ENCODE assay signal across 8 cellular contexts in the genomic region with DNA sequence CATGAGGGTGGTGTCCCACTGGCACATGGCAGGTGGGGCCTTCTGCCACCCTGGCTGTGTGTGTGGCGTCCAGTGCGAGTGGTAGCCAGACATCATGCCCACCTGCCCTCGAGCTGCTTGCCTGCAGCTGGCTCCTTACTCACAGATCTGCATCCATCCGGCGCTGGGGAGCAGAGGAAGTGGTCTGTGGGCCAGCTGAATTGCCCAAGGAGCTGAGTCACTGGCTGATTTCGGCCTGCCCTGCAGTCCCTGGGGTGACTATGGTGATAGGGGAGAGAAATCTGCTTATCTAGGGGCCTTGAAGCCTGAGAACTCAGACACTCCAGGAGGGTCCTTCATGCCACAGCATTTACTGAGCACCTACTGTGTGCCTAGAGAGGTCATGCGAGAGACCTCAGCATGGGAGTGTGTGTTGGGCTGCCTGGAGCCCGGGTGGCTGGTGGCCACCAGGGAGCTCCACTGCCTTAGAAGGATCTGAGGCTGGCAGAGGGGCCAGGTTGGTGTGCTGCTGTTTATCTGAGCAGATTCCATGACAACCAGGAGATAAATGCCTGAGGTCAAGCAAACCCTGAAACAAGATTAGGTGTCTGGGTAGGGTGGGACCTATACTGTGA. TPM values are rescaled to one million over a fixed set of nuclear protein-coding genes. Genes with fewer than 3 reads are reported as not detected.
DNase-seq lines count a peak whose midpoint lies in the region; ATAC-seq and TF ChIP-seq lines count a peak whose summit lies in the region.

No MANE protein-coding gene starts in this region.

- H3K36me3 ChIP-seq in breast epithelium (no peaks in the 10 kb centered on the region), left lung (peaks cover 0 to 9% of the 10 kb centered on the region in 2 donors)

- in situ Hi-C loops in Caki2 (cut with HindIII; ENCODE audit: low pct_unique_long_range_greater_than_20kb, low sequenced_read_pairs), result no loop called here

- no peaks in the 10 kb centered on the region for H3K27me3 ChIP-seq in breast epithelium
- H3K27me3 ChIP-seq in left lung, result no peaks in the 10 kb centered on the region

- H3K27ac ChIP-seq in breast epithelium, result peak overlapping the region; percentile 81 to 84
- peak overlapping the region; percentile 89 to 96 for H3K27ac ChIP-seq in left lung

- no peak for TF ChIP-seq POLR2A in breast epithelium (IDR thresholded peaks at IDR 0.05)

- DNase-seq in Caki2 (ENCODE audit: low read depth) (peak; percentile 18), UCSD-AML1 (lab: John Stamatoyannopoulos, UW; ENCODE audit: unreplicated experiment) (peak; percentile 86), breast epithelium (ENCODE audit: low spot score in 2 of 2) (no peak), left lung (peak; percentile 89 to 95), globus pallidus (ENCODE audit: low spot score) (no peak)
- DNase-seq in Jurkat, Clone E6-1 (ENCODE audit: low read depth, low spot score), result peak; percentile 87
- DNase-seq in stimulated activated CD8-positive, alpha-beta memory T cell treated with anti-CD3 and anti-CD28 coated beads, Interleukin-7, amount 100 ng/mL, for 4 hours (ENCODE audit: low read depth in 2 of 2), result peak; percentile 41 to 64

- intact Hi-C loops in breast epithelium (cut with DNase I; ENCODE audit: low total_unique reads), result loop anchor here (5.0 kb wide), 1 partner anchor 61 kb away; no protein-coding TSS in a partner anchor
- intact Hi-C loops in left lung (cut with DNase I), result no loop called here

- ATAC-seq in GM21423 (IDR thresholded peaks at IDR 0.05; ENCODE audit: unreplicated experiment), result peak; percentile 52
- peak; percentile 66 for ATAC-seq in left lung

- H3K4me1 ChIP-seq in breast epithelium, result peaks cover 15 to 24% of the 10 kb centered on the region in 2 donors
- H3K4me1 ChIP-seq in left lung, result peaks cover 53 to 100% of the 10 kb centered on the region in 2 donors

- peak in 1 of 3 donors; percentile 18 for TF ChIP-seq CTCF in breast epithelium (IDR thresholded peaks at IDR 0.05)
- no peak for TF ChIP-seq CTCF in left lung (IDR thresholded peaks at IDR 0.05)

- peak overlapping the region; percentile 37 for H3K4me3 ChIP-seq in Jurkat, Clone E6-1 (ENCODE audit: low read length)
- H3K4me3 ChIP-seq in breast epithelium (peak overlapping the region in 1 of 3 donors; percentile 19), left lung (peak overlapping the region in 1 of 2 donors; percentile 30)

- H3K9me3 ChIP-seq in breast epithelium (no peaks in the 10 kb centered on the region), left lung (no peaks in the 10 kb centered on the region)

RNA-seq across cellular contexts. Expression of a gene that starts 57.1 kb away (rescaled TPM):
- total RNA-seq in Caki2 (2014; rRNA removed; shearing (Covaris generic); ENCODE audit: low replicate concordance), result 19.7 and 36.8 TPM in 2 replicates
- 5.4 TPM for polyA plus RNA-seq in Jurkat, Clone E6-1 (2012; ENCODE audit: insufficient read depth, insufficient read length)
- total RNA-seq in breast epithelium (10 to 100 TPM in 2 of 3 donors, 1 to 10 TPM in 1; 6.6 to 31.5 (median 23.3) TPM), left lung (10 to 100 TPM in 1 of 2 donors, 1 to 10 TPM in 1; 9.5 to 10.4 TPM)

Comparison
In these comparisons a context has a peak if more than half of its experiments do, and no peak if none do; other contexts are left out.
1. DNase-seq: peak in Caki2 (single experiment), Jurkat, Clone E6-1 (single experiment), UCSD-AML1 (single experiment), left lung (2 of 2) and stimulated activated CD8-positive, alpha-beta memory T cell treated with anti-CD3 and anti-CD28 coated beads, Interleukin-7, amount 100 ng/mL, for 4 hours (2 of 2); none in breast epithelium (0 of 2) and globus pallidus (single experiment).